In genomic region chr6:30840922-30841643, GRCh38 we compare ENCODE assay signal across 26 cellular contexts. TPM values are rescaled to one million over a fixed set of nuclear protein-coding genes. Genes with fewer than 3 reads are reported as not detected.
DNase-seq lines count a peak whose midpoint lies in the region; ATAC-seq and TF ChIP-seq lines count a peak whose summit lies in the region.
"Had no signal": no experiment of that assay in that cellular context is flagged by ENCODE, and none has a peak within 500 bp of the region (broad histone marks: within the 10 kb centered on the region; RNA-seq: fewer than 3 reads in every experiment).

No MANE protein-coding gene starts in this region.

- peaks cover 4% of the 10 kb centered on the region for H3K36me3 Mint-ChIP-seq in Caco-2 (ENCODE audit: insufficient read depth, unreplicated experiment)
- H3K36me3 Mint-ChIP-seq: brain; CD4-positive, alpha-beta memory T cell had no signal

- H3K27me3 ChIP-seq in Caco-2 (replicated peaks; ENCODE audit: control insufficient read depth, insufficient read depth, low read length) (no peaks in the 10 kb centered on the region), Panc1 (ENCODE audit: control insufficient read depth, insufficient read depth, low read length) (no peaks in the 10 kb centered on the region)
- H3K27me3 ChIP-seq: ovary had no signal

- peaks cover 30% of the 10 kb centered on the region for H3K4me1 Mint-ChIP-seq in Caco-2 (ENCODE audit: low read depth, unreplicated experiment)

- intact Hi-C loops in Caco-2 (cut with micrococcal nuclease; ENCODE audit: unreplicated experiment) (no loop called here), Panc1 (cut with micrococcal nuclease; ENCODE audit: unreplicated experiment) (no loop called here), posterior vena cava (cut with DNase I) (no loop called here)

- CTCF ChIA-PET in Caco-2 (lab: Charles Lee) (interaction anchor here (0.6 to 0.9 kb wide), 3 partner anchors 36 to 246 kb away, joined by 4 read pairs; no protein-coding TSS in a partner anchor), Panc1 (lab: Charles Lee) (interaction anchor here (0.7 kb wide), 1 partner anchor 94 kb away, joined by 4 read pairs; no protein-coding TSS in a partner anchor)

- no peak for TF ChIP-seq CTCF in Caco-2 (IDR thresholded peaks at IDR 0.05; ENCODE audit: insufficient read depth in 1 of 2, low read depth in 1 of 2, low read length in 1 of 2, severe bottlenecking in 1 of 2, unreplicated experiment in 1 of 2)
- TF ChIP-seq CTCF in Panc1 (IDR thresholded peaks at IDR 0.05): no peak
- TF ChIP-seq CTCF in fibroblast of mammary gland (conservative IDR thresholded peaks at IDR 0.05; ENCODE audit: control insufficient read depth, insufficient read depth, low read depth, low read length): no peak

- H3K4me3 ChIP-seq in Caco-2 (ENCODE audit: low read depth, low read length) (no peak overlapping the region), Panc1 (ENCODE audit: low read depth in 2 of 2, low read length in 2 of 2) (no peak overlapping the region), fibroblast of mammary gland (ENCODE audit: control insufficient read depth, low read depth, low read length) (no peak overlapping the region)
- H3K4me3 ChIP-seq: ovary had no signal

- H3K4me1 ChIP-seq in Caco-2: peaks cover 44% of the 10 kb centered on the region
- peaks cover 33% of the 10 kb centered on the region for H3K4me1 ChIP-seq in Panc1 (ENCODE audit: control insufficient read depth, insufficient read depth, low read length)

- 0 out of 2 replicates have a peak, but pooled peaks have one; percentile 4 for ATAC-seq in Panc1
- ATAC-seq: activated T-cell treated with anti-CD3 and anti-CD28 coated beads, Interleukin-2, amount 50 U/mL, for 4 hours; left lobe of liver had no signal

- no peak overlapping the region for H3K27ac ChIP-seq in Panc1 (ENCODE audit: low read length)
- H3K27ac ChIP-seq: ovary had no signal

- DNase-seq in Caco-2 (no peak), Panc1 (ENCODE audit: low read depth, low spot score) (no peak), fibroblast of mammary gland (ENCODE audit: low read depth) (peak; percentile 35), posterior vena cava (ENCODE audit: low spot score) (peak; percentile 15), germinal center (ENCODE audit: low spot score) (no peak), NCI-H2227 treated with DMSO at 0.1 percent for 48 hours (lab: John Stamatoyannopoulos, UW) (no peak), NCI-H748 (lab: John Stamatoyannopoulos, UW; ENCODE audit: unreplicated experiment) (no peak)
- no peak for DNase-seq in central memory CD4-positive, alpha-beta T cell
- DNase-seq: activated naive CD4-positive, alpha-beta T cell; activated T-cell treated with anti-CD3 and anti-CD28 coated beads, Interleukin-2, amount 50 U/mL, for 4 hours; CD4-positive, alpha-beta memory T cell; effector CD8-positive, alpha-beta T cell; GDM1; H7; hippocampal formation; Karpas-422; naive thymus-derived CD4-positive, alpha-beta T cell; NCI-H1048; NCI-H2029; NCI-H748 treated with DMSO at 0.1 percent for 48 hours; ovary; right cardiac atrium; stimulated activated CD4-positive, alpha-beta T cell treated with anti-CD3 and anti-CD28 coated beads, Interleukin-4, amount 100 ng/mL, for 1 hour; stimulated activated naive CD4-positive, alpha-beta T cell had no signal

- no peaks in the 10 kb centered on the region for H3K27me3 Mint-ChIP-seq in Caco-2 (ENCODE audit: insufficient read depth, unreplicated experiment)
- H3K27me3 Mint-ChIP-seq: naive thymus-derived CD4-positive, alpha-beta T cell had no signal

- POLR2A ChIA-PET in Caco-2 (lab: Charles Lee): no interaction called here
- POLR2A ChIA-PET in Panc1 (lab: Charles Lee): interaction anchor here (0.6 kb wide), 1 partner anchor 10 kb away, joined by 4 read pairs; no protein-coding TSS in a partner anchor

- peak overlapping the region; percentile 3 for H3K27ac Mint-ChIP-seq in Caco-2 (ENCODE audit: unreplicated experiment)

- in situ Hi-C loops in Panc1 (cut with HindIII; ENCODE audit: low pct_unique_long_range_greater_than_20kb, low sequenced_read_pairs): no loop called here

- H3K9me3 ChIP-seq in Caco-2 (peaks cover 4% of the 10 kb centered on the region; the same call in 1 of the 2 replicates), Panc1 (ENCODE audit: control insufficient read depth, insufficient read depth, low read depth, low read length) (no peaks in the 10 kb centered on the region)
- H3K9me3 ChIP-seq: ovary had no signal

- H3K36me3 ChIP-seq in Caco-2 (ENCODE audit: control insufficient read depth, insufficient read depth, low read length): no peaks in the 10 kb centered on the region
- H3K36me3 ChIP-seq in Panc1 (ENCODE audit: control insufficient read depth, insufficient read depth, low read length): no peaks in the 10 kb centered on the region
- H3K36me3 ChIP-seq: ovary had no signal

- H3K9me3 Mint-ChIP-seq in Caco-2 (ENCODE audit: unreplicated experiment): peaks cover 9% of the 10 kb centered on the region
- H3K9me3 Mint-ChIP-seq: activated T-cell treated with anti-CD3 and anti-CD28 coated beads, Interleukin-2, amount 50 U/mL, for 4 hours; brain; naive thymus-derived CD4-positive, alpha-beta T cell had no signal

- no peak overlapping the region for H3K4me3 Mint-ChIP-seq in Caco-2 (ENCODE audit: unreplicated experiment)
- H3K4me3 Mint-ChIP-seq: activated T-cell treated with anti-CD3 and anti-CD28 coated beads, Interleukin-2, amount 50 U/mL, for 4 hours; brain; CD4-positive, alpha-beta memory T cell had no signal

- BruUV-seq in Caco-2 (replicated peaks; lab: Mats Ljungman, UMichigan) (no TSS peak), Panc1 (replicated peaks; lab: Mats Ljungman, UMichigan) (no TSS peak)

RNA-seq across cellular contexts. Expression of gene DDR1, which starts 43.2 kb away (rescaled TPM):
- total RNA-seq in Caco-2 (2022): 113 and 115 TPM in 2 replicates
- 95.2 TPM for total RNA-seq in Panc1 (2021; ENCODE audit: unreplicated experiment)
- 139 TPM for polyA plus RNA-seq in Panc1 (2012; ENCODE audit: insufficient read length)
- 10 to 100 TPM; 25.2 to 26.0 TPM for total RNA-seq in posterior vena cava

Comparison
In these comparisons a context has a peak if more than half of its experiments do, and no peak if none do; other contexts are left out.
1. DNase-seq: peak in fibroblast of mammary gland (single experiment) and posterior vena cava (single experiment); none in Caco-2 (0 of 2), Panc1 (single experiment), germinal center (single experiment), central memory CD4-positive, alpha-beta T cell (single experiment), NCI-H2227 treated with DMSO at 0.1 percent for 48 hours (single experiment) and NCI-H748 (single experiment).